ENCODE assay signal across 22 cellular contexts in the genomic region with DNA sequence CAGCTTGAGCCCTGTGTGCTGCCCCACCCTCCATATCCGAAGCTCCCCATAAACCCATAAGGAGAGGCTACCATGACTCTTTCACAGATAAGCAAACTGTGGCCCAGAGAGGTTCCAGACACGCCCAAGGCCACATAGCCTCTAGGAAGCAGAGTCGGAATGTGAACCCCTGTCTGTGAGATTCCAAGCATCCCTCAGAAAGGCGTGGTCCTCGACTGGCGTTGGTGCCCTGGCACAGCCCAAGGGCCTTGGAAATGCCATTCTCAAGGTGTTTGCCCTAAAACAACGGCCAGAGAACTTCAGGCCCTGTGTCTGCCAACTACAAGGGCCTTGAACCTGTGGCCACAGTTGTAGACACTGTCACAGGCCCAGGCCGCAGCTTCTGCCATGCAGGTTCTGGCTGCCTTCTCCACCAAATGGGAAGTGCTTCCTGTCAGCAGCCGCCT. TPM values are rescaled to one million over a fixed set of nuclear protein-coding genes. Genes with fewer than 3 reads are reported as not detected.
"Had no signal": no experiment of that assay in that cellular context is flagged by ENCODE, and none has a peak within 500 bp of the region (broad histone marks: within the 10 kb centered on the region; RNA-seq: fewer than 3 reads in every experiment).

No MANE protein-coding gene starts in this region.

- H3K4me1 ChIP-seq: adrenal gland, sigmoid colon, thyroid gland had no signal

- DNase-seq: activated CD4-positive, alpha-beta T cell treated with anti-CD3 and anti-CD28 coated beads, Interleukin-2, amount 50 U/mL, for 4 hours; activated gamma-delta T cell; adrenal gland; effector memory CD4-positive, alpha-beta T cell; immature natural killer cell; kidney glomerular epithelial cell; mesenchymal stem cell; sigmoid colon; stimulated activated CD4-positive, alpha-beta T cell treated with anti-CD3 and anti-CD28 coated beads, Interleukin-12 subunit alpha, Interleukin-12 subunit beta, amount 100 ng/mL, for 4 hours; stimulated activated CD4-positive, alpha-beta T cell treated with anti-CD3 and anti-CD28 coated beads, Interleukin-1b, Interleukin-23, amount 100 ng/mL, for 48 hours; stimulated activated naive CD4-positive, alpha-beta T cell treated with Interleukin-2 at 50 U/mL for 16 hours; thyroid gland had no signal

- H3K4me3 ChIP-seq: adrenal gland, breast epithelium, esophagus muscularis mucosa, sigmoid colon, thyroid gland had no signal

- ATAC-seq: activated naive CD4-positive, alpha-beta T cell treated with anti-CD3 and anti-CD28 coated beads, Interleukin-2, amount 50 U/mL, for 72 hours; natural killer cell treated with Interleukin-12 subunit alpha and Interleukin-12 subunit beta and Interleukin-15 and Interleukin-18, amount 100 ng/mL, for 72 hours had no signal

- H3K9me3 ChIP-seq: adrenal gland, breast epithelium, esophagus muscularis mucosa, sigmoid colon, thyroid gland had no signal

- H3K27ac ChIP-seq: adrenal gland, breast epithelium, esophagus muscularis mucosa, sigmoid colon, thyroid gland had no signal

- H3K36me3 ChIP-seq: adrenal gland, breast epithelium, esophagus muscularis mucosa, sigmoid colon, thyroid gland had no signal

- FAIRE-seq: astrocyte, endothelial cell of umbilical vein, TTC549 had no signal

RNA-seq across cellular contexts. Expression of gene DIO3, which starts 8.5 kb away (rescaled TPM):
- total RNA-seq: activated CD8-positive, alpha-beta memory T cell treated with anti-CD3 and anti-CD28 coated beads for 36 hours; activated naive CD4-positive, alpha-beta T cell treated with anti-CD3 and anti-CD28 coated beads, Interleukin-2, amount 50 U/mL, for 72 hours; endothelial cell of umbilical vein; natural killer cell treated with Interleukin-12 subunit alpha and Interleukin-12 subunit beta and Interleukin-15 and Interleukin-18, amount 100 ng/mL, for 72 hours; renal cortical epithelial cell; T-helper 2 cell treated with Interferon-gamma antibody and Interleukin-4, amounts not matched to agents 100 ng/mL and 5 ng/mL, for 36 hours had no signal
